Comparison of ENCODE assay signal across 20 cellular contexts in the genomic region with DNA sequence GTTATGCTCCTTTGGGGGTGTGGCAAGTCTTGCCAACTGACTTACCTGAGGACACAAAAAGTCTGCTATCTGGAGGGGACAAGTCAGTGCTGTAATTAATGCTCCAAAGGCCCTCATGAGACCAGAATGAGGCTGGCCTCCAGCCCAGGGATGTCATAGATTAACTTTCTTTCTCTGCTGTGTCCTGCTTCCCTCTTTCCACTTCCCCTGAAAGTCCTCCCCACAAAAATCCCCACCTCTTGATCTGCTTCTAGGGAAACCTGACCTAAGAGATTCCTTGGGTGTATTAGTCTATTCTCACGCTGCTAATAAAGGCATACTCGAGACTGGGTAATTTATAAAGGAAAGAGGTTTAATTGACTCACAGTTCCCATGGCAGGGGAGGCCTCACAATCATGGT. TPM values are rescaled to one million over a fixed set of nuclear protein-coding genes. Genes with fewer than 3 reads are reported as not detected.
DNase-seq lines count a peak whose midpoint lies in the region; ATAC-seq and TF ChIP-seq lines count a peak whose summit lies in the region.
"Had no signal": no experiment of that assay in that cellular context is flagged by ENCODE, and none has a peak within 500 bp of the region (broad histone marks: within the 10 kb centered on the region; RNA-seq: fewer than 3 reads in every experiment).

No MANE protein-coding gene starts in this region.

- peaks cover 8% of the 10 kb centered on the region for H3K27me3 Mint-ChIP-seq in activated CD8-positive, alpha-beta memory T cell treated with anti-CD3 and anti-CD28 coated beads, Interleukin-2, amount 10 ng/mL, durations not matched to agents 7 days and 5 days
- H3K27me3 Mint-ChIP-seq: CD4-positive, alpha-beta T cell had no signal

- no peak overlapping the region for H3K27ac Mint-ChIP-seq in activated CD8-positive, alpha-beta memory T cell treated with anti-CD3 and anti-CD28 coated beads, Interleukin-2, amount 10 ng/mL, durations not matched to agents 7 days and 5 days
- H3K27ac Mint-ChIP-seq: CD4-positive, alpha-beta T cell; GM23338 had no signal

- peak; percentile 38 for DNase-seq in activated CD8-positive, alpha-beta memory T cell treated with anti-CD3 and anti-CD28 coated beads, Interleukin-2, amount 50 U/mL, for 48 hours
- no peak for DNase-seq in activated CD8-positive, alpha-beta memory T cell treated with anti-CD3 and anti-CD28 coated beads, Interleukin-2, amount 10 ng/mL, durations not matched to agents 7 days and 5 days
- DNase-seq in Peyer's patch (peak in 2 of 3 donors; percentile 34 to 44), hepatocyte (ENCODE audit: low spot score) (no peak), stomach (peak; percentile 11), NCI-H1694 (lab: John Stamatoyannopoulos, UW) (no peak), cerebellar nuclear complex (lab: John Stamatoyannopoulos, UW) (no peak), MG63 (no peak)
- DNase-seq: BE2C, DMS153, GDM1, HCEC 1CT, NCI-H1105, NCI-H2081 treated with DMSO at 0.1 percent for 48 hours, RPMI8226, SHP77 treated with DMSO at 0.1 percent for 48 hours had no signal

- intact Hi-C loops in stomach (cut with DNase I; ENCODE audit: low total_unique reads) = no loop called here

- H3K4me3 ChIP-seq in Peyer's patch (no peak overlapping the region), hepatocyte (no peak overlapping the region), stomach (no peak overlapping the region), MG63 (no peak overlapping the region)
- H3K4me3 ChIP-seq: GM23338, K562 had no signal

- CTCF ChIA-PET in activated CD8-positive, alpha-beta memory T cell treated with anti-CD3 and anti-CD28 coated beads, Interleukin-2, amount 10 ng/mL, durations not matched to agents 7 days and 5 days (lab: Charles Lee) = no interaction called here

- no peaks in the 10 kb centered on the region for H3K36me3 ChIP-seq in Peyer's patch
- no peaks in the 10 kb centered on the region for H3K36me3 ChIP-seq in hepatocyte (replicated peaks; ENCODE audit: insufficient read depth, low read depth)
- no peaks in the 10 kb centered on the region for H3K36me3 ChIP-seq in stomach
- H3K36me3 ChIP-seq in MG63 = no peaks in the 10 kb centered on the region
- H3K36me3 ChIP-seq: BE2C had no signal

- H3K27me3 ChIP-seq in Peyer's patch (no peaks in the 10 kb centered on the region), hepatocyte (no peaks in the 10 kb centered on the region), stomach (peaks cover 0 to 17% (median 0%) of the 10 kb centered on the region in 3 donors), MG63 (no peaks in the 10 kb centered on the region)
- H3K27me3 ChIP-seq: BE2C had no signal

- no peaks in the 10 kb centered on the region for H3K79me2 ChIP-seq in hepatocyte

- peak overlapping the region in 2 of 4 donors; percentile 11 to 44 for H3K27ac ChIP-seq in Peyer's patch
- H3K27ac ChIP-seq in hepatocyte = peak overlapping the region; percentile 40
- no peak overlapping the region for H3K27ac ChIP-seq in stomach

- H3K36me3 Mint-ChIP-seq in activated CD8-positive, alpha-beta memory T cell treated with anti-CD3 and anti-CD28 coated beads, Interleukin-2, amount 10 ng/mL, durations not matched to agents 7 days and 5 days = peaks cover 15% of the 10 kb centered on the region

- no peak for ATAC-seq in activated CD8-positive, alpha-beta memory T cell treated with anti-CD3 and anti-CD28 coated beads, Interleukin-2, amount 10 ng/mL, durations not matched to agents 7 days and 5 days
- ATAC-seq: GM23338, K562 had no signal

- no peak for TF ChIP-seq CTCF in Peyer's patch (IDR thresholded peaks at IDR 0.05)
- no peak for TF ChIP-seq CTCF in hepatocyte (IDR thresholded peaks at IDR 0.05; ENCODE audit: poor library complexity)
- TF ChIP-seq CTCF in stomach (IDR thresholded peaks at IDR 0.05) = no peak

- no peak overlapping the region for H3K4me2 ChIP-seq in hepatocyte
- H3K4me2 ChIP-seq: GM23338 had no signal

- no peak overlapping the region for H2AFZ ChIP-seq in hepatocyte
- H2AFZ ChIP-seq: GM23338 had no signal

- no peaks in the 10 kb centered on the region for H4K20me1 ChIP-seq in hepatocyte (ENCODE audit: insufficient read depth, poor library complexity, severe bottlenecking)

- H3K9me3 Mint-ChIP-seq in activated CD8-positive, alpha-beta memory T cell treated with anti-CD3 and anti-CD28 coated beads, Interleukin-2, amount 10 ng/mL, durations not matched to agents 7 days and 5 days (ENCODE audit: low read depth) = peaks cover 14% of the 10 kb centered on the region

- no peak overlapping the region for H3K4me3 Mint-ChIP-seq in activated CD8-positive, alpha-beta memory T cell treated with anti-CD3 and anti-CD28 coated beads, Interleukin-2, amount 10 ng/mL, durations not matched to agents 7 days and 5 days
- H3K4me3 Mint-ChIP-seq: CD4-positive, alpha-beta T cell; GM23338 had no signal

- no peaks in the 10 kb centered on the region for H3K4me1 Mint-ChIP-seq in activated CD8-positive, alpha-beta memory T cell treated with anti-CD3 and anti-CD28 coated beads, Interleukin-2, amount 10 ng/mL, durations not matched to agents 7 days and 5 days
- H3K4me1 Mint-ChIP-seq: GM23338 had no signal

- H3K9me2 ChIP-seq in hepatocyte (replicated peaks; ENCODE audit: insufficient read depth) = no peaks in the 10 kb centered on the region

- no peak for TF ChIP-seq POLR2A in Peyer's patch (IDR thresholded peaks at IDR 0.05)
- no peak for TF ChIP-seq POLR2A in stomach (IDR thresholded peaks at IDR 0.05)

- H3K9me3 ChIP-seq in Peyer's patch (peaks cover 0 to 6% (median 0%) of the 10 kb centered on the region in 4 donors), hepatocyte (ENCODE audit: low read depth) (no peaks in the 10 kb centered on the region), stomach (peaks cover 0 to 10% (median 7%) of the 10 kb centered on the region in 4 donors), MG63 (peaks cover 2% of the 10 kb centered on the region; the same call in 1 of the 2 replicates)
- H3K9me3 ChIP-seq: BE2C had no signal

- no peak for TF ChIP-seq EP300 in stomach (IDR thresholded peaks at IDR 0.05)

- 85% methylated on average over 2 of the region's 2 CpGs for WGBS in hepatocyte (ENCODE audit: low lambda C conversion rate, missing lambda C conversion rate)
- WGBS in stomach, 5 donors = 83 to 94% (median 90%) methylated on average over 2 of the region's 2 CpGs

- H3K4me1 ChIP-seq in Peyer's patch (peaks cover 0 to 13% (median 0%) of the 10 kb centered on the region in 4 donors), hepatocyte (ENCODE audit: insufficient read depth) (no peaks in the 10 kb centered on the region), stomach (peaks cover 0 to 5% (median 0%) of the 10 kb centered on the region in 4 donors)
- H3K4me1 ChIP-seq: BE2C had no signal

RNA-seq across cellular contexts. Expression of a gene that starts 39.2 kb away (rescaled TPM):
- 100 to 1,000 TPM; 224 to 246 TPM for total RNA-seq in activated CD8-positive, alpha-beta memory T cell treated with anti-CD3 and anti-CD28 coated beads, Interleukin-2, amount 10 ng/mL, durations not matched to agents 7 days and 5 days
- 1 to 10 TPM; 2.1 to 9.9 (median 6.0) TPM for total RNA-seq in Peyer's patch
- total RNA-seq in hepatocyte = 0.13 and 0.28 TPM in 2 replicates
- 0.16 and 0.67 TPM in 2 replicates for polyA plus RNA-seq in hepatocyte
- 1 to 10 TPM in 3 of 5 donors, under 1 TPM in 1, not detected in 1; 0.29 to 6.1 (median 3.2) TPM for total RNA-seq in stomach
- 1 to 10 TPM; 1.5 to 4.0 (median 2.6) TPM for polyA plus RNA-seq in stomach
- total RNA-seq in MG63 (2014; rRNA removed; shearing (Covaris generic); ENCODE audit: low replicate concordance) = 4.6 and 5.8 TPM in 2 replicates
- total RNA-seq: NCI-H460 had no signal

Comparison
In these comparisons a context has a peak if more than half of its experiments do, and no peak if none do; other contexts are left out.
1. DNase-seq: peak in activated CD8-positive, alpha-beta memory T cell treated with anti-CD3 and anti-CD28 coated beads, Interleukin-2, amount 50 U/mL, for 48 hours (single experiment), Peyer's patch (2 of 3) and stomach (single experiment); none in activated CD8-positive, alpha-beta memory T cell treated with anti-CD3 and anti-CD28 coated beads, Interleukin-2, amount 10 ng/mL, durations not matched to agents 7 days and 5 days (single experiment), hepatocyte (single experiment), NCI-H1694 (single experiment), cerebellar nuclear complex (0 of 2) and MG63 (single experiment).
2. RNA of a gene that starts 39.2 kb away (total RNA-seq): 224 to 246 TPM in activated CD8-positive, alpha-beta memory T cell treated with anti-CD3 and anti-CD28 coated beads, Interleukin-2, amount 10 ng/mL, durations not matched to agents 7 days and 5 days; 2.1 to 9.9 TPM in Peyer's patch, 4.6 to 5.8 TPM in MG63, 0.29 to 6.1 TPM in stomach and 0.13 to 0.28 TPM in hepatocyte; every median in the first group is over 10 times any median in the second.